Comparison of ENCODE assay signal across 8 cellular contexts in genomic region chr2:37654932-37655331, GRCh38. TPM values are rescaled to one million over a fixed set of nuclear protein-coding genes. Genes with fewer than 3 reads are reported as not detected.
DNase-seq lines count a peak whose midpoint lies in the region; ATAC-seq and TF ChIP-seq lines count a peak whose summit lies in the region.

No MANE protein-coding gene starts in this region.

- peaks cover 69% of the 10 kb centered on the region for H3K4me1 ChIP-seq in iPS-18a (ENCODE audit: control insufficient read depth, low read depth, low read length)

- peak overlapping the region; percentile 95 for H3K4me2 ChIP-seq in SU-DHL-6 (ENCODE audit: low read depth, low read length, poor library complexity, severe bottlenecking)

- DNase-seq in NCI-H82 (lab: John Stamatoyannopoulos, UW) = peak; percentile 52
- no peak for DNase-seq in NCI-H82 treated with DMSO at 0.1 percent for 48 hours (lab: John Stamatoyannopoulos, UW; ENCODE audit: unreplicated experiment)
- DNase-seq in CD1c-positive myeloid dendritic cell (ENCODE audit: extremely low spot score) = no peak
- no peak for DNase-seq in hippocampal formation (lab: John Stamatoyannopoulos, UW)
- DNase-seq in ureter (ENCODE audit: low spot score) = no peak

- peaks cover 48% of the 10 kb centered on the region for H3K79me2 ChIP-seq in SU-DHL-6 (ENCODE audit: insufficient read depth, low read length)

- TF ChIP-seq CTCF in SU-DHL-6 (IDR thresholded peaks at IDR 0.05; ENCODE audit: insufficient read depth, low read length, poor library complexity, severe bottlenecking) = no peak

- H3K9me3 ChIP-seq in SU-DHL-6 (ENCODE audit: insufficient read depth, low read length) (no peaks in the 10 kb centered on the region), iPS-18a (ENCODE audit: control insufficient read depth, low read depth, low read length) (no peaks in the 10 kb centered on the region)

- H2AFZ ChIP-seq in SU-DHL-6 (ENCODE audit: low read depth, low read length, severe bottlenecking) = peak overlapping the region; percentile 55

- no peaks in the 10 kb centered on the region for H3K36me3 ChIP-seq in SU-DHL-6 (ENCODE audit: low read length)
- H3K36me3 ChIP-seq in iPS-18a (ENCODE audit: control insufficient read depth, low read depth, low read length) = no peaks in the 10 kb centered on the region

- H3K27me3 ChIP-seq in SU-DHL-6 (ENCODE audit: low read length) = no peaks in the 10 kb centered on the region
- H3K27me3 ChIP-seq in iPS-18a (ENCODE audit: control insufficient read depth, insufficient read depth, low read length) = peaks cover 7% of the 10 kb centered on the region

- H3K9me2 ChIP-seq in SU-DHL-6 (replicated peaks; ENCODE audit: insufficient read depth, low read length) = no peaks in the 10 kb centered on the region

- no peaks in the 10 kb centered on the region for H4K20me1 ChIP-seq in SU-DHL-6 (ENCODE audit: low read depth, low read length)

- peak; percentile 79 for ATAC-seq in HG02884 (IDR thresholded peaks at IDR 0.05; ENCODE audit: unreplicated experiment)

- peak overlapping the region; percentile 54 for H3K9ac ChIP-seq in SU-DHL-6 (ENCODE audit: low read length)
- no peak overlapping the region for H3K9ac ChIP-seq in iPS-18a (ENCODE audit: low read length)

- peaks cover 33% of the 10 kb centered on the region for H3F3A ChIP-seq in SU-DHL-6 (ENCODE audit: insufficient read depth)

- peak overlapping the region; percentile 48 for H3K4me3 ChIP-seq in SU-DHL-6 (ENCODE audit: insufficient read depth, low read length, poor library complexity, severe bottlenecking)
- peak overlapping the region; percentile 41 for H3K4me3 ChIP-seq in iPS-18a (ENCODE audit: low read length)

- H3K27ac ChIP-seq in SU-DHL-6 (ENCODE audit: low read depth, low read length) (peak overlapping the region; percentile 93), iPS-18a (ENCODE audit: low read length) (no peak overlapping the region)

RNA-seq across cellular contexts. Expression of gene CDC42EP3, which starts 16.5 kb away (rescaled TPM):
- total RNA-seq in ureter = 95.3 TPM
